ENCODE assay signal across 8 cellular contexts in the genomic region with DNA sequence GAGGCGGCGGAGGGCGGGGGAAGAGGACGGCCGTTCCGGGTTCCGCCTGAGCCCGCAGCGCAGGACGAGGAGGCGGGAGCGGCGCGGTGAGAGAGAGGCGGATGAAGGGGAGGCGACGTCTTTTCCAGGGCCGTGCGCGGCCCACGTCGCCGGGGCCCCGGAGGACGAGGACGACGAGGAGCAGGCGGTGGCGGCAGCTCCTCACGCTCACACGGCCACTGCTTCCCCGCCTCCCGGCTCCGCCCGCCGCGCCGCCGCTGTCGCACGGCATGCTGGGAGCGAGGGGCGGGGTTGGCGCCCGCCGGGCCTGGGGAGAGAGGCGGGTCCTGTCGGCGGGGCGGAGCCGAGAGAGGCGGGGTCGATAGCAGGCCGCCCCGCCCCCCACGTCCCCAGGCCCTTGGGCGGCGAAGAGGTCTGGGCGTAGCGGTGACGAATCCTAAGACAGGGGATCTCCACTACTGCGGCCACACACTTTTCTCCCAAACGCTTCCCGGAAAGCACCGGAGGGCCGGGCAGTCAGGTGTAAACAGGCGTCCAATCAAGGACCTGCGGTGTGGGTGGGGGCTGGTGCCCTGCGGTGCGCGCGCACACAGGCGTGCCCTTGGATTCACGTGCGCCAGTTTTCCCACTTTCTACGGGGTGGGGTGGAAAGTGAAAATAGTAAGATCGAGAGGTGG. TPM values are rescaled to one million over a fixed set of nuclear protein-coding genes. Genes with fewer than 3 reads are reported as not detected.
DNase-seq lines count a peak whose midpoint lies in the region; ATAC-seq and TF ChIP-seq lines count a peak whose summit lies in the region.
"Not testable (repeated sequence)": the region's sequence is repeated elsewhere in the genome, so short reads cannot be mapped to it uniquely, and the experiment has no call there.

A gene (minus strand): TSS at position 220 of the 677 bp plus-strand sequence. CDS start 367 bp downstream, outside the sequence.

- peak within 1 kb of the TSS; percentile 71 for H3K9ac ChIP-seq in OCI-LY1 (ENCODE audit: low read length)

- peak; percentile 97 for DNase-seq in DMS 273 (lab: John Stamatoyannopoulos, UW; ENCODE audit: unreplicated experiment)
- peak; percentile 83 for DNase-seq in HuH-7 (ENCODE audit: low spot score)
- DNase-seq in activated CD8-positive, alpha-beta memory T cell treated with anti-CD3 and anti-CD28 coated beads, Interleukin-2, amount 50 U/mL, for 48 hours: peak; percentile 97
- peak; percentile 94 for DNase-seq in endothelial cell (ENCODE audit: low spot score)
- DNase-seq in mesothelial cell of epicardium (ENCODE audit: low spot score in 2 of 2, unreplicated experiment in 2 of 2): peak; percentile 94 to 96
- DNase-seq in stimulated activated CD8-positive, alpha-beta memory T cell treated with anti-CD3 and anti-CD28 coated beads, Interleukin-15, amount 100 ng/mL, for 4 hours (ENCODE audit: low read depth in 2 of 2): peak; percentile 87 to 88

- not testable (repeated sequence) for H3K9me3 ChIP-seq in OCI-LY1 (ENCODE audit: low read length)

- peaks cover 41% of the 10 kb centered on the region for H3K79me2 ChIP-seq in OCI-LY1 (ENCODE audit: insufficient read depth, low read length)

- peak within 1 kb of the TSS; percentile 96 for H3K4me3 Mint-ChIP-seq in endothelial cell (ENCODE audit: unreplicated experiment)
- peak within 1 kb of the TSS; percentile 87 for H3K4me3 Mint-ChIP-seq in mesothelial cell of epicardium

- H3K4me1 Mint-ChIP-seq in endothelial cell (ENCODE audit: unreplicated experiment): not testable (repeated sequence)
- H3K4me1 Mint-ChIP-seq in mesothelial cell of epicardium: peaks cover 22% of the 10 kb centered on the region

- TF ChIP-seq CTCF in OCI-LY1 (IDR thresholded peaks at IDR 0.05; ENCODE audit: low read length); endothelial cell (IDR thresholded peaks at IDR 0.05; ENCODE audit: unreplicated experiment); mesothelial cell of epicardium (IDR thresholded peaks at IDR 0.05; ENCODE audit: unreplicated experiment): not testable (repeated sequence)

- H3F3A ChIP-seq in OCI-LY1 (ENCODE audit: insufficient read depth, low read length): not testable (repeated sequence)

- H3K4me2 ChIP-seq in OCI-LY1 (ENCODE audit: low read length): peak within 1 kb of the TSS; percentile 94

- H3K27ac Mint-ChIP-seq in endothelial cell (ENCODE audit: unreplicated experiment) (peak within 1 kb of the TSS; percentile 71), mesothelial cell of epicardium (peak within 1 kb of the TSS; percentile 98)

- peak; percentile 76 for ATAC-seq in GM21526 (IDR thresholded peaks at IDR 0.05; ENCODE audit: low FRiP score, unreplicated experiment)

- peak within 1 kb of the TSS; percentile 64 for H3K27ac ChIP-seq in OCI-LY1 (ENCODE audit: low read depth, low read length, poor library complexity, severe bottlenecking)

- not testable (repeated sequence) for H3K36me3 Mint-ChIP-seq in endothelial cell (ENCODE audit: low read depth, unreplicated experiment); mesothelial cell of epicardium

- H2AFZ ChIP-seq in OCI-LY1 (ENCODE audit: low read length): peak within 1 kb of the TSS; percentile 28; the same call in 1 of the 2 replicates

- H3K27me3 ChIP-seq in OCI-LY1 (ENCODE audit: insufficient read depth, low read length): not testable (repeated sequence)

- H4K20me1 ChIP-seq in OCI-LY1 (ENCODE audit: insufficient read depth, low read length): not testable (repeated sequence)

- not testable (repeated sequence) for H3K9me3 Mint-ChIP-seq in endothelial cell (ENCODE audit: unreplicated experiment); mesothelial cell of epicardium

- H3K4me3 ChIP-seq in OCI-LY1 (ENCODE audit: low read depth, low read length, poor library complexity, severe bottlenecking): peak within 1 kb of the TSS; percentile 92

- H3K36me3 ChIP-seq in OCI-LY1 (ENCODE audit: insufficient read depth, low read length): not testable (repeated sequence)

- H3K9me2 ChIP-seq in OCI-LY1 (ENCODE audit: low read depth, low read length): not testable (repeated sequence)

- H3K27me3 Mint-ChIP-seq in endothelial cell (ENCODE audit: unreplicated experiment); mesothelial cell of epicardium (ENCODE audit: low read depth): not testable (repeated sequence)

- peaks cover 41% of the 10 kb centered on the region for H3K4me1 ChIP-seq in OCI-LY1 (ENCODE audit: insufficient read depth, low read length, severe bottlenecking)

RNA-seq across cellular contexts. Expression of the gene that starts here (rescaled TPM):
- total RNA-seq in endothelial cell (ENCODE audit: unreplicated experiment): 70.1 TPM
- total RNA-seq in mesothelial cell of epicardium: 96.2 to 117 TPM (median 99.3 TPM) in 3 replicates

Comparison
In these comparisons a context has a peak if more than half of its experiments do, and no peak if none do; other contexts are left out.
1. Peak in every context shown above with its lines: DNase-seq, ATAC-seq, H3K4me3 ChIP-seq and H3K27ac ChIP-seq.